21 cellular contexts compared by ENCODE assay signal in genomic region chrY:19015854-19016253, GRCh38.
DNase-seq lines count a peak whose midpoint lies in the region; ATAC-seq and TF ChIP-seq lines count a peak whose summit lies in the region.
"Had no signal": no experiment of that assay in that cellular context is flagged by ENCODE, and none has a peak within 500 bp of the region (broad histone marks: within the 10 kb centered on the region; RNA-seq: fewer than 3 reads in every experiment).

No MANE protein-coding gene starts in this region.

- peak in 1 of 6 experiments; percentile 16 for TF ChIP-seq CTCF in thyroid gland (IDR thresholded peaks at IDR 0.05)

- H3K4me1 Mint-ChIP-seq in activated naive CD8-positive, alpha-beta T cell treated with anti-CD3 and anti-CD28 coated beads, Interleukin-2, amount 10 ng/mL, durations not matched to agents 7 days and 5 days: peaks cover 11% of the 10 kb centered on the region
- H3K4me1 Mint-ChIP-seq in activated naive CD8-positive, alpha-beta T cell treated with anti-CD3 and anti-CD28 coated beads, Interleukin-2, amount 50 U/mL, for 24 hours: peaks cover 19% of the 10 kb centered on the region
- H3K4me1 Mint-ChIP-seq: neural progenitor cell had no signal

- H3K9me3 Mint-ChIP-seq in activated naive CD8-positive, alpha-beta T cell treated with anti-CD3 and anti-CD28 coated beads, Interleukin-2, amount 10 ng/mL, durations not matched to agents 7 days and 5 days: no peaks in the 10 kb centered on the region
- no peaks in the 10 kb centered on the region for H3K9me3 Mint-ChIP-seq in activated naive CD8-positive, alpha-beta T cell treated with anti-CD3 and anti-CD28 coated beads, Interleukin-2, amount 50 U/mL, for 24 hours
- H3K9me3 Mint-ChIP-seq: activated naive CD8-positive, alpha-beta T cell treated with anti-CD3 and anti-CD28 coated beads for 36 hours; neural progenitor cell had no signal

- H3K27ac ChIP-seq in thyroid gland (no peak overlapping the region), aorta (ENCODE audit: low read depth in 1 of 2, low read length in 2 of 2) (no peak overlapping the region)
- H3K27ac ChIP-seq: gastroesophageal sphincter, KMS-11, neural progenitor cell, Peyer's patch, right atrium auricular region, tibial artery had no signal

- no peak for ATAC-seq in activated naive CD8-positive, alpha-beta T cell treated with anti-CD3 and anti-CD28 coated beads, Interleukin-2, amount 10 ng/mL, durations not matched to agents 7 days and 5 days (ENCODE audit: low read depth)
- no peak for ATAC-seq in activated naive CD8-positive, alpha-beta T cell treated with anti-CD3 and anti-CD28 coated beads, Interleukin-2, amount 50 U/mL, for 24 hours
- ATAC-seq in HG02610 (IDR thresholded peaks at IDR 0.05; ENCODE audit: unreplicated experiment) (peak; percentile 42), HG03571 (IDR thresholded peaks at IDR 0.05; ENCODE audit: unreplicated experiment) (no peak), aorta (ENCODE audit: low FRiP score) (no peak)
- ATAC-seq: gastroesophageal sphincter had no signal

- no peaks in the 10 kb centered on the region for H3K36me3 Mint-ChIP-seq in activated naive CD8-positive, alpha-beta T cell treated with anti-CD3 and anti-CD28 coated beads, Interleukin-2, amount 10 ng/mL, durations not matched to agents 7 days and 5 days
- peaks cover 6% of the 10 kb centered on the region for H3K36me3 Mint-ChIP-seq in activated naive CD8-positive, alpha-beta T cell treated with anti-CD3 and anti-CD28 coated beads, Interleukin-2, amount 50 U/mL, for 24 hours (ENCODE audit: low read depth)
- H3K36me3 Mint-ChIP-seq: neural progenitor cell had no signal

- no peak for TF ChIP-seq POLR2A in thyroid gland (IDR thresholded peaks at IDR 0.05)

- H3K27me3 Mint-ChIP-seq in activated naive CD8-positive, alpha-beta T cell treated with anti-CD3 and anti-CD28 coated beads, Interleukin-2, amount 10 ng/mL, durations not matched to agents 7 days and 5 days: no peaks in the 10 kb centered on the region
- H3K27me3 Mint-ChIP-seq in activated naive CD8-positive, alpha-beta T cell treated with anti-CD3 and anti-CD28 coated beads, Interleukin-2, amount 50 U/mL, for 24 hours: no peaks in the 10 kb centered on the region
- H3K27me3 Mint-ChIP-seq: activated naive CD8-positive, alpha-beta T cell treated with anti-CD3 and anti-CD28 coated beads for 36 hours had no signal

- no peaks in the 10 kb centered on the region for H3K27me3 ChIP-seq in thyroid gland
- no peaks in the 10 kb centered on the region for H3K27me3 ChIP-seq in aorta (ENCODE audit: control insufficient read depth in 1 of 2, insufficient read depth in 2 of 2, low read length in 1 of 2)
- H3K27me3 ChIP-seq: gastroesophageal sphincter, neural progenitor cell, Peyer's patch, right atrium auricular region, tibial artery had no signal

- H3K9me3 ChIP-seq in thyroid gland: no peaks in the 10 kb centered on the region
- H3K9me3 ChIP-seq in aorta (ENCODE audit: control insufficient read depth, low read length): no peaks in the 10 kb centered on the region
- H3K9me3 ChIP-seq: gastroesophageal sphincter, Peyer's patch, right atrium auricular region, tibial artery had no signal

- H3K36me3 ChIP-seq in thyroid gland: no peaks in the 10 kb centered on the region
- H3K36me3 ChIP-seq in aorta (ENCODE audit: control insufficient read depth in 1 of 2, insufficient read depth in 2 of 2, low read length in 1 of 2): no peaks in the 10 kb centered on the region
- H3K36me3 ChIP-seq: gastroesophageal sphincter, neural progenitor cell, Peyer's patch, right atrium auricular region, tibial artery had no signal

- POLR2A ChIA-PET in activated naive CD8-positive, alpha-beta T cell treated with anti-CD3 and anti-CD28 coated beads, Interleukin-2, amount 10 ng/mL, durations not matched to agents 7 days and 5 days (lab: Charles Lee): no interaction called here

- H3K4me1 ChIP-seq in thyroid gland (no peaks in the 10 kb centered on the region), aorta (ENCODE audit: control insufficient read depth in 1 of 2, insufficient read depth in 2 of 2, low read length in 2 of 2) (no peaks in the 10 kb centered on the region)
- H3K4me1 ChIP-seq: gastroesophageal sphincter, neural progenitor cell, Peyer's patch, right atrium auricular region, tibial artery had no signal

- intact Hi-C loops in thyroid gland (cut with DNase I): no loop called here
- intact Hi-C loops in aorta (cut with DNase I): no loop called here

- no peak overlapping the region for H3K4me3 Mint-ChIP-seq in activated naive CD8-positive, alpha-beta T cell treated with anti-CD3 and anti-CD28 coated beads, Interleukin-2, amount 10 ng/mL, durations not matched to agents 7 days and 5 days
- no peak overlapping the region for H3K4me3 Mint-ChIP-seq in activated naive CD8-positive, alpha-beta T cell treated with anti-CD3 and anti-CD28 coated beads, Interleukin-2, amount 50 U/mL, for 24 hours
- H3K4me3 Mint-ChIP-seq: activated naive CD8-positive, alpha-beta T cell treated with anti-CD3 and anti-CD28 coated beads for 36 hours; neural progenitor cell had no signal

- peak overlapping the region; percentile 25 for H3K27ac Mint-ChIP-seq in activated naive CD8-positive, alpha-beta T cell treated with anti-CD3 and anti-CD28 coated beads, Interleukin-2, amount 10 ng/mL, durations not matched to agents 7 days and 5 days
- no peak overlapping the region for H3K27ac Mint-ChIP-seq in activated naive CD8-positive, alpha-beta T cell treated with anti-CD3 and anti-CD28 coated beads, Interleukin-2, amount 50 U/mL, for 24 hours
- H3K27ac Mint-ChIP-seq: activated naive CD8-positive, alpha-beta T cell treated with anti-CD3 and anti-CD28 coated beads for 36 hours; neural progenitor cell had no signal

- H3K4me3 ChIP-seq in thyroid gland (replicated peaks in 1 of 3): no peak overlapping the region
- H3K4me3 ChIP-seq in aorta (ENCODE audit: low read length in 2 of 2): no peak overlapping the region
- H3K4me3 ChIP-seq: gastroesophageal sphincter, neural progenitor cell, Peyer's patch, right atrium auricular region, tibial artery had no signal

- 100% methylated on average over 2 of the region's 2 CpGs for WGBS in thyroid gland, 2 donors
- 97% methylated on average over 2 of the region's 2 CpGs; no CpG with 5 or more reads in 1 of the 2 donors for WGBS in aorta, 2 donors

- DNase-seq in activated naive CD8-positive, alpha-beta T cell treated with anti-CD3 and anti-CD28 coated beads, Interleukin-2, amount 10 ng/mL, durations not matched to agents 7 days and 5 days: no peak
- DNase-seq in activated naive CD8-positive, alpha-beta T cell treated with anti-CD3 and anti-CD28 coated beads, Interleukin-2, amount 50 U/mL, for 24 hours: no peak
- DNase-seq in cerebellar cortex (ENCODE audit: low spot score) (peak; percentile 28), thyroid gland (peak; percentile 5 to 14), aorta (no peak), NCI-H146 (lab: John Stamatoyannopoulos, UW) (no peak)
- DNase-seq: activated naive CD8-positive, alpha-beta T cell treated with anti-CD3 and anti-CD28 coated beads for 36 hours; cerebellar nuclear complex; H7; mammary epithelial cell; NCI-H748 treated with DMSO at 0.1 percent for 48 hours; stimulated activated CD4-positive, alpha-beta T cell treated with anti-CD3 and anti-CD28 coated beads, Interleukin-2, amount 100 ng/mL, for 24 hours; SW 1271; tibial artery had no signal

Comparison
In these comparisons a context has a peak if more than half of its experiments do, and no peak if none do; other contexts are left out.
1. DNase-seq: peak in cerebellar cortex (single experiment) and thyroid gland (2 of 2); none in activated naive CD8-positive, alpha-beta T cell treated with anti-CD3 and anti-CD28 coated beads, Interleukin-2, amount 10 ng/mL, durations not matched to agents 7 days and 5 days (single experiment), activated naive CD8-positive, alpha-beta T cell treated with anti-CD3 and anti-CD28 coated beads, Interleukin-2, amount 50 U/mL, for 24 hours (single experiment), aorta (0 of 2) and NCI-H146 (single experiment).